ENCODE assay signal across 1 cellular context in the genomic region with DNA sequence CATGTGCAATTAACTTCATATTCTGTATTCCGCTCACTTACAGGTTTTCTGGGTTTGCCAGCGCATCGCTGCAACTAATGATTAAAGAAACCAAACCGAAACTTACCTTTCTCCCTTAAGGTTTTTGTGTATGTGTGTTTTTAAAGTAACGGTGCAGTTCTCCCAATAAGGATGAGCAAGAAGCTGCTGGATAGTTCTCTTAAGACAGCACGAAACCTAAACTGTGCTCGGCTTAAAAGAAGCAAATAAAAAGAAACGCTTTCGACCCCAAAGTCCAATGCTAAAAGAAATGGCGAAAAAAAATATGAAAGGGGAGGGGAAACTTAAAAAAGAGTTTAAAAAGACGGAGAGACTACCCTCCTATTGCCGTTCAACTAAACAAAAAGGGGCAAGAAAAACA.
TF ChIP-seq lines count a peak whose summit lies in the region.

No MANE protein-coding gene starts in this region.

TF ChIP-seq in IMR-90, 13 proteins besides CTCF, POLR2A, EP300 and RAD21 (continued from another document):
- TF ChIP-seq, protein P1, sequence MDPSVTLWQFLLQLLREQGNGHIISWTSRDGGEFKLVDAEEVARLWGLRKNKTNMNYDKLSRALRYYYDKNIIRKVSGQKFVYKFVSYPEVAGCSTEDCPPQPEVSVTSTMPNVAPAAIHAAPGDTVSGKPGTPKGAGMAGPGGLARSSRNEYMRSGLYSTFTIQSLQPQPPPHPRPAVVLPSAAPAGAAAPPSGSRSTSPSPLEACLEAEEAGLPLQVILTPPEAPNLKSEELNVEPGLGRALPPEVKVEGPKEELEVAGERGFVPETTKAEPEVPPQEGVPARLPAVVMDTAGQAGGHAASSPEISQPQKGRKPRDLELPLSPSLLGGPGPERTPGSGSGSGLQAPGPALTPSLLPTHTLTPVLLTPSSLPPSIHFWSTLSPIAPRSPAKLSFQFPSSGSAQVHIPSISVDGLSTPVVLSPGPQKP (IDR thresholded peaks at IDR 0.05; ENCODE audit: borderline replicate concordance, low read depth, low read length): no peak
- TF ChIP-seq RFX5 (IDR thresholded peaks at IDR 0.05; ENCODE audit: low read depth, low read length) (no peak), MXI1 (IDR thresholded peaks at IDR 0.05; ENCODE audit: borderline replicate concordance, low read depth, low read length) (no peak), CEBPB (IDR thresholded peaks at IDR 0.05; ENCODE audit: low read depth, low read length) (no peak), FOS (IDR thresholded peaks at IDR 0.05; ENCODE audit: low read depth, low read length) (no peak), MAFK (IDR thresholded peaks at IDR 0.05; ENCODE audit: low read depth, low read length) (no peak), NFE2L2 (IDR thresholded peaks at IDR 0.05; ENCODE audit: low read depth, low read length) (no peak), SMC3 (IDR thresholded peaks at IDR 0.05; ENCODE audit: low read depth, low read length) (no peak)
